ENCODE assay signal across 1 cellular context in the genomic region with DNA sequence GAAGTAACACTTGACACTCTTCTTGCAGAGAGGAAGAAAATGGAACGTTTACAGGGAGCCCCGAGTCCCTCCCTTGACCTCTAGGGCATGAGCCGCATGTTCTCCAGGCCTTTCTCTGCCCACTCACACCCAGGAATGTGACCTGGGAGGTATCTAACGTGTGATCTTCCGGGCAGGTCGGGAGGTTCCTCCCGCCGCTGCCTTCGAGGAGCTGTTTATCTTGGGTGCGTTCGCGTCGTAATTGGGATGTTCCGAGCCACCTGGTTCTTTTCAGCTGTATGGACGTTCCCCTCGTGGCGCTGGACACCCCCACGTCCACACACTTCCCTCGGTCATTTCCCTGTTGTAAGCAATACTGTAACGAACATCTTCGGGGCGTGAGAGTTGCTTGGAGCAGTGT.
TF ChIP-seq lines count a peak whose summit lies in the region.

No MANE protein-coding gene starts in this region.

TF ChIP-seq in HepG2, 621 proteins besides CTCF, POLR2A, EP300 and RAD21:
- no peak for TF ChIP-seq ZSCAN29 (CRISPR knock-in tag; conservative IDR thresholded peaks at IDR 0.05)
- peak; percentile 48 for TF ChIP-seq RBM22 (optimal IDR thresholded peaks at IDR 0.05; ENCODE audit: low read length)
- 0 out of 2 replicates have a peak, but pooled peaks have one; percentile 63 for TF ChIP-seq AKAP8 (CRISPR knock-in tag; IDR thresholded peaks at IDR 0.05)
TF ChIP-seq in HepG2: peak in this region for 2.
